14 cellular contexts compared by ENCODE assay signal in the genomic region with DNA sequence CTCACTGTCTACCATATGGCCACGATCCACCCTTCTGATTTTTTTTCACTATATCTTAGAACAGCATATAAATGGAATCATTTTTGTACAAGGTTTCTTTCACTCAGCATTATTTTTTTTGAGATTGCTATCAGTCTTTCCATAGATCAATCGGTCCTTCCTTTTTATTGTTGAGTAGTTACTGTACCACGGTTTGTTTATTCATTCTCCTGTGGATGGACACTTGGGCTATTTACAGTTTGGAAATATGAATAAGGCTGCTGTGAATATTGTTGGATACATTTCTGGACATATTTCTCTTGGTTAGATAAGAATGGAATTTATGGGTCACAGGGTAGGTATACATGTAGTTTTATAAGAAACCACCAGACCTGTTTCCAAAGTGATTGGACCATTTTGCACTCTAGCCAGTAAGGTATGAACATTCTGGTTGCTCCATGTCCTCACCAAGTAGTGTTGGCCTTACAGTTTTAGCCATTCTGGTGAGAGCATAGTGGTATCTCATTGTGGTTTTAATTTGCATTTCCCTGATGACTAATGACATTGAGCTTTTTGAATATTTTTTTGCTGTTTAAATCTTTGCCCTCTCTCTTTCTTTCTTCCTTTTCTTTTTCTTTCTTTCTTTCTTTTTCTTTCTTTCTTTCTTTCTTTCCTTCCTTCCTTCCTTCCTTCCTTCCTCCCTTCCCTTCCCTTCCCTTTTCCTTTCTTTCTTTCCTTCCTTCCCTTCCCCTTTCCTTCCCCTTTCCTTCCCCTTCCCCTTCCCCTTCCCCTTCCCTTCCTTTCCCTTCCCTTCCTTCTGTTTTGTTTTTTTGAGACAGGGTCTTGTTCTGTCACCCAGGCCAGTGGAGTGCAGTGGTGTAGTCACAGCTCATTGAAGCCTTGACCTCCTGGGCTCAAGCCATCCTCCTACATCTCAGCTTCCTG. TPM values are rescaled to one million over a fixed set of nuclear protein-coding genes. Genes with fewer than 3 reads are reported as not detected.
DNase-seq lines count a peak whose midpoint lies in the region; ATAC-seq, FAIRE-seq and TF ChIP-seq lines count a peak whose summit lies in the region.
"Had no signal": no experiment of that assay in that cellular context is flagged by ENCODE, and none has a peak within 500 bp of the region (broad histone marks: within the 10 kb centered on the region; RNA-seq: fewer than 3 reads in every experiment).

No MANE protein-coding gene starts in this region.

- H3K9me3 ChIP-seq in astrocyte (ENCODE audit: insufficient read depth, low read depth, low read length) = no peaks in the 10 kb centered on the region
- H3K9me3 ChIP-seq: A549, vagina had no signal

- H4K20me1 ChIP-seq in astrocyte (ENCODE audit: insufficient read depth, low read length) = peaks cover 5% of the 10 kb centered on the region

- H3K36me3 Mint-ChIP-seq in astrocyte (ENCODE audit: low read depth, unreplicated experiment) = no peaks in the 10 kb centered on the region
- no peaks in the 10 kb centered on the region for H3K36me3 Mint-ChIP-seq in activated CD8-positive, alpha-beta T cell treated with anti-CD3 and anti-CD28 coated beads, Interleukin-2, amount 10 ng/mL, durations not matched to agents 7 days and 5 days (ENCODE audit: low read depth)

- H3K27ac Mint-ChIP-seq in astrocyte (ENCODE audit: unreplicated experiment) = no peak overlapping the region
- no peak overlapping the region for H3K27ac Mint-ChIP-seq in activated CD8-positive, alpha-beta T cell treated with anti-CD3 and anti-CD28 coated beads, Interleukin-2, amount 10 ng/mL, durations not matched to agents 7 days and 5 days

- FAIRE-seq in astrocyte (lab: Jason Lieb, UNC) = peak; percentile 20
- FAIRE-seq: A549, endometrium had no signal

- no peak overlapping the region for H3K9ac ChIP-seq in astrocyte (ENCODE audit: low read length)

- no peaks in the 10 kb centered on the region for H3K4me1 Mint-ChIP-seq in astrocyte (ENCODE audit: low read depth, unreplicated experiment)
- no peaks in the 10 kb centered on the region for H3K4me1 Mint-ChIP-seq in activated CD8-positive, alpha-beta T cell treated with anti-CD3 and anti-CD28 coated beads, Interleukin-2, amount 10 ng/mL, durations not matched to agents 7 days and 5 days (ENCODE audit: low read depth)

- peaks cover 5% of the 10 kb centered on the region for H3K27me3 ChIP-seq in astrocyte (ENCODE audit: insufficient read depth, low read length)
- H3K27me3 ChIP-seq: vagina had no signal

- no peaks in the 10 kb centered on the region for H3K4me1 ChIP-seq in astrocyte (ENCODE audit: insufficient read depth, low read length)

- no peak overlapping the region for H3K27ac ChIP-seq in astrocyte (ENCODE audit: low read depth, low read length)
- H3K27ac ChIP-seq: A549, vagina, VCaP had no signal

- ATAC-seq in GM19043 (IDR thresholded peaks at IDR 0.05; ENCODE audit: low read depth, unreplicated experiment) (peak; percentile 53), HG03135 (IDR thresholded peaks at IDR 0.05; ENCODE audit: unreplicated experiment) (peak; percentile 68), GM21576 (IDR thresholded peaks at IDR 0.05; ENCODE audit: unreplicated experiment) (no peak)
- ATAC-seq in activated CD8-positive, alpha-beta T cell treated with anti-CD3 and anti-CD28 coated beads, Interleukin-2, amount 10 ng/mL, durations not matched to agents 7 days and 5 days = no peak
- ATAC-seq: A549, HCT116 had no signal

- no peak overlapping the region for H2AFZ ChIP-seq in astrocyte (ENCODE audit: low read depth, low read length)

- TF ChIP-seq CTCF in astrocyte (IDR thresholded peaks at IDR 0.05; ENCODE audit: insufficient read depth, low read depth, low read length) = no peak

- peaks cover 13% of the 10 kb centered on the region for H3K27me3 Mint-ChIP-seq in astrocyte (ENCODE audit: low read depth, unreplicated experiment)
- H3K27me3 Mint-ChIP-seq in activated CD8-positive, alpha-beta T cell treated with anti-CD3 and anti-CD28 coated beads, Interleukin-2, amount 10 ng/mL, durations not matched to agents 7 days and 5 days (ENCODE audit: low read depth) = peaks cover 33% of the 10 kb centered on the region

- no peaks in the 10 kb centered on the region for H3K79me2 ChIP-seq in astrocyte (ENCODE audit: insufficient read depth, low read length)

- CTCF ChIA-PET in activated CD8-positive, alpha-beta T cell treated with anti-CD3 and anti-CD28 coated beads, Interleukin-2, amount 10 ng/mL, durations not matched to agents 7 days and 5 days (lab: Charles Lee) = no interaction called here

- POLR2A ChIA-PET in activated CD8-positive, alpha-beta T cell treated with anti-CD3 and anti-CD28 coated beads, Interleukin-2, amount 10 ng/mL, durations not matched to agents 7 days and 5 days (lab: Charles Lee) = no interaction called here

- H3K4me2 ChIP-seq in astrocyte (ENCODE audit: low read length) = no peak overlapping the region
- H3K4me2 ChIP-seq: A549 had no signal

- no peaks in the 10 kb centered on the region for H3K36me3 ChIP-seq in astrocyte (ENCODE audit: insufficient read depth, low read length)
- H3K36me3 ChIP-seq: vagina had no signal

- no peak overlapping the region for H3K4me3 Mint-ChIP-seq in astrocyte (ENCODE audit: unreplicated experiment)
- no peak overlapping the region for H3K4me3 Mint-ChIP-seq in activated CD8-positive, alpha-beta T cell treated with anti-CD3 and anti-CD28 coated beads, Interleukin-2, amount 10 ng/mL, durations not matched to agents 7 days and 5 days

- DNase-seq in A172 (ENCODE audit: low spot score) (peak; percentile 29), astrocyte (ENCODE audit: low read depth) (peak; percentile 92), cerebellar nuclear complex (lab: John Stamatoyannopoulos, UW) (no peak), NCI-H2227 treated with DMSO at 0.1 percent for 48 hours (lab: John Stamatoyannopoulos, UW) (no peak)
- no peak for DNase-seq in activated CD8-positive, alpha-beta T cell treated with anti-CD3 and anti-CD28 coated beads, Interleukin-2, amount 10 ng/mL, durations not matched to agents 7 days and 5 days
- DNase-seq: occipital lobe had no signal

- peaks cover 9% of the 10 kb centered on the region for H3K9me3 Mint-ChIP-seq in astrocyte (ENCODE audit: unreplicated experiment)
- no peaks in the 10 kb centered on the region for H3K9me3 Mint-ChIP-seq in activated CD8-positive, alpha-beta T cell treated with anti-CD3 and anti-CD28 coated beads, Interleukin-2, amount 10 ng/mL, durations not matched to agents 7 days and 5 days (ENCODE audit: insufficient read depth)

- H3K4me3 ChIP-seq in astrocyte (ENCODE audit: insufficient read depth, low read depth, low read length) = no peak overlapping the region
- H3K4me3 ChIP-seq: A549, vagina had no signal

RNA-seq across cellular contexts. Expression of a gene that starts 49.1 kb away (rescaled TPM):
- 1.9 and 5.3 TPM in 2 replicates for total RNA-seq in A172 (2014; rRNA removed; shearing (Covaris generic))
- 0.41 and 0.65 TPM in 2 replicates for total RNA-seq in astrocyte
- under 1 TPM; 0.57 to 0.66 TPM for total RNA-seq in activated CD8-positive, alpha-beta T cell treated with anti-CD3 and anti-CD28 coated beads, Interleukin-2, amount 10 ng/mL, durations not matched to agents 7 days and 5 days

Comparison
In these comparisons a context has a peak if more than half of its experiments do, and no peak if none do; other contexts are left out.
1. DNase-seq: peak in A172 (single experiment) and astrocyte (single experiment); none in activated CD8-positive, alpha-beta T cell treated with anti-CD3 and anti-CD28 coated beads, Interleukin-2, amount 10 ng/mL, durations not matched to agents 7 days and 5 days (single experiment), cerebellar nuclear complex (0 of 2) and NCI-H2227 treated with DMSO at 0.1 percent for 48 hours (single experiment).
2. ATAC-seq: peak in GM19043 (single experiment) and HG03135 (single experiment); none in GM21576 (single experiment) and activated CD8-positive, alpha-beta T cell treated with anti-CD3 and anti-CD28 coated beads, Interleukin-2, amount 10 ng/mL, durations not matched to agents 7 days and 5 days (single experiment).